ENCODE assay signal across 1 cellular context in the genomic region with DNA sequence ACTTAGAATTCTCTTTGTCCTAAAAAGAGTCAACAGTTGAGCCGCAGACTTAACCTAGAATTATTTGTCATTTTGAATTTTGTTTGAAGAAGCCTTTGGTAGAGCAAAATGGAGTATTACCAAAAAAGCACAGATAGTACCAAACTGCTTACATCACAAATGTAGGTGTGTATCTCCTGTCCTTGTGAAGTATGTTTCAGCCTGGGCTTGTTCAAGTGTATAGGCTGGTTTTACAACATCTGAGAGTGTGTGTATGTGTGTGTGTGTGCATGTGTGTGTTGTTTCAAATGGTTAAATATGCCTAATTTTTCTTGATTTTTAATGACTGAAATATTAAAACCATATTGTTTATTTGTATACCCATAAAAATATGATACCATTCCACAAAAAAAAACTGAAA.
TF ChIP-seq lines count a peak whose summit lies in the region.

No MANE protein-coding gene starts in this region.

TF ChIP-seq in HepG2, 621 proteins besides CTCF, POLR2A, EP300 and RAD21:
- TF ChIP-seq EHMT2 (IDR thresholded peaks at IDR 0.05; ENCODE audit: borderline replicate concordance, low read depth, low read length) (0 out of 2 replicates have a peak, but pooled peaks have one; percentile 1), ZNF646 (CRISPR knock-in tag; IDR thresholded peaks at IDR 0.05) (0 out of 2 replicates have a peak, but pooled peaks have one; percentile 14), ZSCAN29 (CRISPR knock-in tag; conservative IDR thresholded peaks at IDR 0.05) (no peak)
